In genomic region chr5:41404757-41405156, GRCh38 we compare ENCODE assay signal across 22 cellular contexts.
"Had no signal": no experiment of that assay in that cellular context is flagged by ENCODE, and none has a peak within 500 bp of the region (broad histone marks: within the 10 kb centered on the region; RNA-seq: fewer than 3 reads in every experiment).

No MANE protein-coding gene starts in this region.

- H3K9me3 ChIP-seq: lower lobe of right lung, neutrophil, vagina had no signal

- H3K36me3 ChIP-seq: ascending aorta, lower lobe of right lung, neutrophil, vagina had no signal

- FAIRE-seq: bronchial epithelial cell had no signal

- H3K27ac ChIP-seq: ascending aorta, dorsolateral prefrontal cortex, lower lobe of right lung, neutrophil, vagina had no signal

- H3K27me3 ChIP-seq: ascending aorta, dorsolateral prefrontal cortex, neutrophil, vagina had no signal

- H3K4me3 ChIP-seq: ascending aorta, dorsolateral prefrontal cortex, lower lobe of right lung, vagina had no signal

- DNase-seq: activated CD4-positive, alpha-beta T cell treated with anti-CD3 and anti-CD28 coated beads, Interleukin-2, amount 50 U/mL, for 1 hour; activated CD4-positive, CD25-positive, alpha-beta regulatory T cell treated with anti-CD3 and anti-CD28 coated beads, Interleukin-2, amount 50 U/mL, for 72 hours; activated CD8-positive, alpha-beta memory T cell treated with anti-CD3 and anti-CD28 coated beads, Interleukin-2, amount 50 U/mL, for 4 hours; activated effector memory CD4-positive, alpha-beta T cell treated with Interleukin-2 at 50 U/mL for 16 hours; activated naive CD4-positive, alpha-beta T cell treated with anti-CD3 and anti-CD28 coated beads, Interleukin-2, amount 10 ng/mL, durations not matched to agents 7 days and 5 days; activated naive CD8-positive, alpha-beta T cell treated with anti-CD3 and anti-CD28 coated beads, Interleukin-2, amount 50 U/mL, for 24 hours; activated T-cell treated with anti-CD3 and anti-CD28 coated beads, Interleukin-2, amount 50 U/mL, for 4 hours; dorsolateral prefrontal cortex; foreskin melanocyte; glutamatergic neuron; kidney glomerular epithelial cell; lower lobe of right lung; stimulated activated CD4-positive, alpha-beta T cell treated with anti-CD3 and anti-CD28 coated beads, Interleukin-12 subunit alpha, Interleukin-12 subunit beta, amount 100 ng/mL, for 4 hours; stimulated activated CD4-positive, alpha-beta T cell treated with anti-CD3 and anti-CD28 coated beads, Interleukin-1b, Interleukin-23, amount 100 ng/mL, for 48 hours; stimulated activated naive CD4-positive, alpha-beta T cell treated with Interleukin-2 at 50 U/mL for 16 hours; T-helper 17 cell; trophoblast cell had no signal

- ATAC-seq: activated naive CD8-positive, alpha-beta T cell treated with anti-CD3 and anti-CD28 coated beads, Interleukin-2, amount 50 U/mL, for 24 hours; activated T-cell treated with anti-CD3 and anti-CD28 coated beads, Interleukin-2, amount 50 U/mL, for 4 hours; lower lobe of right lung; natural killer cell treated with Interleukin-12 subunit alpha and Interleukin-12 subunit beta and Interleukin-15 and Interleukin-18, amount 100 ng/mL, for 72 hours; T-helper 17 cell had no signal

- H3K4me1 ChIP-seq: ascending aorta, lower lobe of right lung, vagina had no signal
